ENCODE assay signal across 23 cellular contexts in genomic region chr18:8081267-8081666, GRCh38.
"Had no signal": no experiment of that assay in that cellular context is flagged by ENCODE, and none has a peak within 500 bp of the region (broad histone marks: within the 10 kb centered on the region; RNA-seq: fewer than 3 reads in every experiment).

No MANE protein-coding gene starts in this region.

- H3K36me3 Mint-ChIP-seq: activated naive CD8-positive, alpha-beta T cell treated with anti-CD3 and anti-CD28 coated beads, Interleukin-2, amount 10 ng/mL, durations not matched to agents 7 days and 5 days; naive B cell; stimulated activated effector memory CD8-positive, alpha-beta T cell treated with anti-CD3 and anti-CD28 coated beads, Interleukin-12 subunit alpha, Interleukin-12 subunit beta, amount 100 ng/mL, for 72 hours had no signal

- H3K9me3 Mint-ChIP-seq: activated naive CD4-positive, alpha-beta T cell treated with anti-CD3 and anti-CD28 coated beads for 36 hours had no signal

- H3K4me3 Mint-ChIP-seq: activated naive CD4-positive, alpha-beta T cell treated with anti-CD3 and anti-CD28 coated beads for 36 hours; activated naive CD8-positive, alpha-beta T cell treated with anti-CD3 and anti-CD28 coated beads, Interleukin-2, amount 10 ng/mL, durations not matched to agents 7 days and 5 days; naive B cell; stimulated activated effector memory CD8-positive, alpha-beta T cell treated with anti-CD3 and anti-CD28 coated beads, Interleukin-12 subunit alpha, Interleukin-12 subunit beta, amount 100 ng/mL, for 72 hours; stimulated activated naive CD8-positive, alpha-beta T cell treated with anti-CD3 and anti-CD28 coated beads, Interleukin-15, amount 100 ng/mL, for 72 hours had no signal

- H3K4me1 ChIP-seq: gastroesophageal sphincter, right lobe of liver, tibial nerve, vagina had no signal

- H3K4me3 ChIP-seq: gastroesophageal sphincter, heart left ventricle, lung, right lobe of liver, skin epidermis, tibial nerve, vagina had no signal

- H3K27me3 ChIP-seq: gastroesophageal sphincter, heart left ventricle, right lobe of liver, tibial nerve, vagina had no signal

- H3K36me3 ChIP-seq: right lobe of liver, vagina had no signal

- H3K4me1 Mint-ChIP-seq: activated naive CD8-positive, alpha-beta T cell treated with anti-CD3 and anti-CD28 coated beads, Interleukin-2, amount 10 ng/mL, durations not matched to agents 7 days and 5 days; naive B cell; stimulated activated effector memory CD8-positive, alpha-beta T cell treated with anti-CD3 and anti-CD28 coated beads, Interleukin-12 subunit alpha, Interleukin-12 subunit beta, amount 100 ng/mL, for 72 hours; stimulated activated naive CD8-positive, alpha-beta T cell treated with anti-CD3 and anti-CD28 coated beads, Interleukin-15, amount 100 ng/mL, for 72 hours had no signal

- H3K9me3 ChIP-seq: gastroesophageal sphincter, heart left ventricle, right lobe of liver, tibial nerve, vagina had no signal

- H3K27ac ChIP-seq: epithelial cell of prostate, gastroesophageal sphincter, heart left ventricle, right lobe of liver, skin epidermis, tibial nerve, vagina had no signal

- DNase-seq: activated CD4-positive, alpha-beta T cell treated with anti-CD3 and anti-CD28 coated beads for 4 hours; activated CD4-positive, alpha-beta T cell treated with anti-CD3 and anti-CD28 coated beads, Interleukin-2, amount 50 U/mL, for 48 hours; activated CD4-positive, CD25-positive, alpha-beta regulatory T cell; activated CD8-positive, alpha-beta memory T cell treated with anti-CD3 and anti-CD28 coated beads, Interleukin-2, amount 50 U/mL, for 48 hours; activated naive CD4-positive, alpha-beta T cell treated with anti-CD3 and anti-CD28 coated beads for 36 hours; activated naive CD8-positive, alpha-beta T cell treated with anti-CD3 and anti-CD28 coated beads, Interleukin-2, amount 10 ng/mL, durations not matched to agents 7 days and 5 days; activated T-cell treated with anti-CD3 and anti-CD28 coated beads, Interleukin-2, amount 50 U/mL, for 48 hours; amniotic stem cell; cortex of kidney; heart left ventricle; naive B cell; nucleus accumbens; right lobe of liver; stimulated activated CD4-positive, alpha-beta T cell treated with anti-CD3 and anti-CD28 coated beads, Interleukin-2, amount 100 ng/mL, for 24 hours; stimulated activated naive CD8-positive, alpha-beta T cell treated with anti-CD3 and anti-CD28 coated beads, Interleukin-15, amount 100 ng/mL, for 72 hours; T1000 had no signal

- H3K27me3 Mint-ChIP-seq: activated naive CD8-positive, alpha-beta T cell treated with anti-CD3 and anti-CD28 coated beads, Interleukin-2, amount 10 ng/mL, durations not matched to agents 7 days and 5 days; stimulated activated naive CD8-positive, alpha-beta T cell treated with anti-CD3 and anti-CD28 coated beads, Interleukin-15, amount 100 ng/mL, for 72 hours had no signal

- H3K27ac Mint-ChIP-seq: activated naive CD4-positive, alpha-beta T cell treated with anti-CD3 and anti-CD28 coated beads for 36 hours; activated naive CD8-positive, alpha-beta T cell treated with anti-CD3 and anti-CD28 coated beads, Interleukin-2, amount 10 ng/mL, durations not matched to agents 7 days and 5 days; naive B cell; stimulated activated effector memory CD8-positive, alpha-beta T cell treated with anti-CD3 and anti-CD28 coated beads, Interleukin-12 subunit alpha, Interleukin-12 subunit beta, amount 100 ng/mL, for 72 hours; stimulated activated naive CD8-positive, alpha-beta T cell treated with anti-CD3 and anti-CD28 coated beads, Interleukin-15, amount 100 ng/mL, for 72 hours had no signal

- ATAC-seq: gastroesophageal sphincter; right lobe of liver; stimulated activated effector memory CD8-positive, alpha-beta T cell treated with anti-CD3 and anti-CD28 coated beads, Interleukin-12 subunit alpha, Interleukin-12 subunit beta, amount 100 ng/mL, for 72 hours; stimulated activated naive CD8-positive, alpha-beta T cell treated with anti-CD3 and anti-CD28 coated beads, Interleukin-15, amount 100 ng/mL, for 72 hours had no signal
